2 cellular contexts compared by ENCODE assay signal in genomic region chr17:73575470-73576235, GRCh38.
TF ChIP-seq lines count a peak whose summit lies in the region.

No MANE protein-coding gene starts in this region.

TF ChIP-seq in HepG2, 621 proteins besides CTCF, POLR2A, EP300 and RAD21:
- TF ChIP-seq ZNF276 (CRISPR knock-in tag; IDR thresholded peaks at IDR 0.05; ENCODE audit: low read depth) (no peak), CEBPB (IDR thresholded peaks at IDR 0.05; ENCODE audit: borderline replicate concordance, low read depth, low read length) (peak; percentile 31; the same call in 1 of the 2 replicates), ATF7 (IDR thresholded peaks at IDR 0.05) (peak; percentile 58), ATF7 (CRISPR knock-in tag; IDR thresholded peaks at IDR 0.05) (no peak)

TF ChIP-seq in H1, 55 proteins besides CTCF, POLR2A, EP300 and RAD21 (continued from another document):
- TF ChIP-seq ZNF274 (IDR thresholded peaks at IDR 0.05; ENCODE audit: borderline replicate concordance, extremely low read depth, low read length) (no peak), JUN (IDR thresholded peaks at IDR 0.05; ENCODE audit: low read depth, low read length) (no peak), TAF7 (optimal IDR thresholded peaks at IDR 0.05; ENCODE audit: borderline replicate concordance, low read depth, low read length) (no peak), ATF3 (IDR thresholded peaks at IDR 0.05; ENCODE audit: insufficient read depth, low read depth, low read length) (no peak), E2F6 (IDR thresholded peaks at IDR 0.05) (no peak), MAFK (IDR thresholded peaks at IDR 0.05; ENCODE audit: low read depth, low read length) (no peak)
